14 cellular contexts compared by ENCODE assay signal in the genomic region with DNA sequence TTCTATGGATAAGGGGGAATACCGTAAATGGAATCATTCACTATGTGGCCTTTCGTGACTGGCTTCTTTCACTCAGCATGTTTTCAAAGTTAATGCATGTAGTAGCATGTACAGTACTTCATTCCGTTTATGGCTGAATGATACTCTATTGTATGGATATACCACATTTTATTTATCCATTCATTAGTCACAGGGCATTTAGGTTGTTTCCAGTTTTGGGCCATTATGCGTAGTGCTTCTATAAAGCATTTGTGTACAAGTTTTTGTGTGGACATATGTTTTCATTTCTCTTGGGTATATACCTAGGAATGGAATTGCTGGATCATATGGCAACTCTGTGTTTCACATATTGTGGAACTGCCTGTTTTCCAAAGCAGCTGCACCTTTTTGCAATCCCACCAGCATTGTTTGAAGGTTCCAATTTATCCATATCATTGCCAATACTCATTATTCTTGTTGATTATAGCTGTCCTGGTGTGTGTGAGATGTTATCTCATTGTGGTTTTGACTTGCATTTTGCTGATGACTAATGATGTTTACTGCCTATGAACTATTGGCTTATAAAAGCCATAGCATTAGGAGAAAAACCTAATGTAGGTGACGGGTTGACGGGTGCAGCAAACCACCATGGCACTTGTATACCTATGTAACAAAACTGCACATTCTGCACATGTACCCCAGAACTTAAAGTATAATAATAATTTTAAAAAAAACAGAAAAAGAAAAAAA. TPM values are rescaled to one million over a fixed set of nuclear protein-coding genes. Genes with fewer than 3 reads are reported as not detected.
DNase-seq lines count a peak whose midpoint lies in the region; ATAC-seq and TF ChIP-seq lines count a peak whose summit lies in the region.
"Had no signal": no experiment of that assay in that cellular context is flagged by ENCODE, and none has a peak within 500 bp of the region (broad histone marks: within the 10 kb centered on the region; RNA-seq: fewer than 3 reads in every experiment).

No MANE protein-coding gene starts in this region.

- peak; percentile 67 to 79 for ATAC-seq in activated T-cell treated with anti-CD3 and anti-CD28 coated beads, Interleukin-2, amount 50 U/mL, for 4 hours
- peak; percentile 90 for ATAC-seq in central memory CD8-positive, alpha-beta T cell (replicated peaks; ENCODE audit: extremely low read depth, poor library complexity, severe bottlenecking)
- ATAC-seq in stimulated activated effector memory CD8-positive, alpha-beta T cell treated with anti-CD3 and anti-CD28 coated beads, Interleukin-12 subunit alpha, Interleukin-12 subunit beta, amount 100 ng/mL, for 72 hours = peak; percentile 96
- ATAC-seq: GM23338, Panc1 had no signal

- peaks cover 7% of the 10 kb centered on the region for H3K36me3 Mint-ChIP-seq in activated T-cell treated with anti-CD3 and anti-CD28 coated beads, Interleukin-2, amount 50 U/mL, for 4 hours (ENCODE audit: insufficient read depth)
- peaks cover 8% of the 10 kb centered on the region for H3K36me3 Mint-ChIP-seq in central memory CD8-positive, alpha-beta T cell (ENCODE audit: insufficient read depth)
- peaks cover 13% of the 10 kb centered on the region for H3K36me3 Mint-ChIP-seq in stimulated activated effector memory CD8-positive, alpha-beta T cell treated with anti-CD3 and anti-CD28 coated beads, Interleukin-12 subunit alpha, Interleukin-12 subunit beta, amount 100 ng/mL, for 72 hours

- H3F3A ChIP-seq in SU-DHL-6 (ENCODE audit: insufficient read depth) = peaks cover 18% of the 10 kb centered on the region; the same call in 1 of the 2 replicates

- H3K79me2 ChIP-seq in SU-DHL-6 (ENCODE audit: insufficient read depth, low read length) = peaks cover 98% of the 10 kb centered on the region

- no peak overlapping the region for H3K4me3 Mint-ChIP-seq in activated T-cell treated with anti-CD3 and anti-CD28 coated beads, Interleukin-2, amount 50 U/mL, for 4 hours
- peak overlapping the region; percentile 58 for H3K4me3 Mint-ChIP-seq in central memory CD8-positive, alpha-beta T cell
- H3K4me3 Mint-ChIP-seq in stimulated activated effector memory CD8-positive, alpha-beta T cell treated with anti-CD3 and anti-CD28 coated beads, Interleukin-12 subunit alpha, Interleukin-12 subunit beta, amount 100 ng/mL, for 72 hours = peak overlapping the region; percentile 46
- H3K4me3 Mint-ChIP-seq: GM23338 had no signal

- no peak overlapping the region for H2AFZ ChIP-seq in SU-DHL-6 (ENCODE audit: low read depth, low read length, severe bottlenecking)
- H2AFZ ChIP-seq: GM23338 had no signal

- peaks cover 4% of the 10 kb centered on the region for H3K9me3 Mint-ChIP-seq in activated T-cell treated with anti-CD3 and anti-CD28 coated beads, Interleukin-2, amount 50 U/mL, for 4 hours
- no peaks in the 10 kb centered on the region for H3K9me3 Mint-ChIP-seq in central memory CD8-positive, alpha-beta T cell
- no peaks in the 10 kb centered on the region for H3K9me3 Mint-ChIP-seq in stimulated activated effector memory CD8-positive, alpha-beta T cell treated with anti-CD3 and anti-CD28 coated beads, Interleukin-12 subunit alpha, Interleukin-12 subunit beta, amount 100 ng/mL, for 72 hours
- H3K9me3 Mint-ChIP-seq: GM23338 had no signal

- H3K27ac ChIP-seq in SU-DHL-6 (ENCODE audit: low read depth, low read length) = peak overlapping the region; percentile 57; the same call in 1 of the 2 replicates
- no peak overlapping the region for H3K27ac ChIP-seq in suprapubic skin
- H3K27ac ChIP-seq: testis, VCaP had no signal

- DNase-seq in activated T-cell treated with anti-CD3 and anti-CD28 coated beads, Interleukin-2, amount 50 U/mL, for 4 hours = peak; percentile 16
- DNase-seq in activated T-cell treated with anti-CD3 and anti-CD28 coated beads, Interleukin-2, amount 50 U/mL, for 1 hour = no peak
- DNase-seq in central memory CD8-positive, alpha-beta T cell (ENCODE audit: low spot score in 2 of 2) = no peak
- no peak for DNase-seq in stimulated activated effector memory CD8-positive, alpha-beta T cell treated with anti-CD3 and anti-CD28 coated beads, Interleukin-12 subunit alpha, Interleukin-12 subunit beta, amount 100 ng/mL, for 72 hours (ENCODE audit: low spot score in 2 of 2)
- DNase-seq in COLO668 (lab: John Stamatoyannopoulos, UW; ENCODE audit: unreplicated experiment) = no peak
- no peak for DNase-seq in suprapubic skin (ENCODE audit: low spot score in 2 of 2)
- DNase-seq in DMS153 (lab: John Stamatoyannopoulos, UW) = no peak
- DNase-seq: hypothalamus, KBM-7, testis had no signal

- TF ChIP-seq POLR2A in suprapubic skin (IDR thresholded peaks at IDR 0.05) = no peak

- TF ChIP-seq EP300 in suprapubic skin (IDR thresholded peaks at IDR 0.05) = no peak

- H3K9me2 ChIP-seq in SU-DHL-6 (replicated peaks; ENCODE audit: insufficient read depth, low read length) = no peaks in the 10 kb centered on the region

- 76% methylated on average over 6 of the region's 6 CpGs for WGBS in suprapubic skin

- H3K9ac ChIP-seq in SU-DHL-6 (ENCODE audit: low read length) = no peak overlapping the region

- H3K9me3 ChIP-seq in SU-DHL-6 (ENCODE audit: insufficient read depth, low read length) (no peaks in the 10 kb centered on the region), suprapubic skin (no peaks in the 10 kb centered on the region)
- H3K9me3 ChIP-seq: testis had no signal

- no peaks in the 10 kb centered on the region for H4K20me1 ChIP-seq in SU-DHL-6 (ENCODE audit: low read depth, low read length)

- peaks cover 66% of the 10 kb centered on the region for H3K4me1 Mint-ChIP-seq in activated T-cell treated with anti-CD3 and anti-CD28 coated beads, Interleukin-2, amount 50 U/mL, for 4 hours (ENCODE audit: low read depth)
- peaks cover 61% of the 10 kb centered on the region for H3K4me1 Mint-ChIP-seq in central memory CD8-positive, alpha-beta T cell
- H3K4me1 Mint-ChIP-seq in stimulated activated effector memory CD8-positive, alpha-beta T cell treated with anti-CD3 and anti-CD28 coated beads, Interleukin-12 subunit alpha, Interleukin-12 subunit beta, amount 100 ng/mL, for 72 hours = peaks cover 51% of the 10 kb centered on the region

- peaks cover 10% of the 10 kb centered on the region for H3K4me1 ChIP-seq in suprapubic skin
- H3K4me1 ChIP-seq: testis had no signal

- H3K27ac Mint-ChIP-seq in central memory CD8-positive, alpha-beta T cell (ENCODE audit: low read depth) = peak overlapping the region; percentile 85
- H3K27ac Mint-ChIP-seq in stimulated activated effector memory CD8-positive, alpha-beta T cell treated with anti-CD3 and anti-CD28 coated beads, Interleukin-12 subunit alpha, Interleukin-12 subunit beta, amount 100 ng/mL, for 72 hours = no peak overlapping the region
- H3K27ac Mint-ChIP-seq: GM23338 had no signal

- no peak for TF ChIP-seq CTCF in SU-DHL-6 (IDR thresholded peaks at IDR 0.05; ENCODE audit: insufficient read depth, low read length, poor library complexity, severe bottlenecking)
- TF ChIP-seq CTCF in suprapubic skin (IDR thresholded peaks at IDR 0.05) = no peak

- H3K36me3 ChIP-seq in SU-DHL-6 (ENCODE audit: low read length) = peaks cover 10% of the 10 kb centered on the region; the same call in 1 of the 2 replicates
- no peaks in the 10 kb centered on the region for H3K36me3 ChIP-seq in suprapubic skin

- no peak overlapping the region for H3K4me3 ChIP-seq in SU-DHL-6 (ENCODE audit: insufficient read depth, low read length, poor library complexity, severe bottlenecking)
- H3K4me3 ChIP-seq in suprapubic skin = no peak overlapping the region
- H3K4me3 ChIP-seq: GM23338, testis had no signal

- no peaks in the 10 kb centered on the region for H3K27me3 Mint-ChIP-seq in activated T-cell treated with anti-CD3 and anti-CD28 coated beads, Interleukin-2, amount 50 U/mL, for 4 hours (ENCODE audit: low read depth)
- H3K27me3 Mint-ChIP-seq in central memory CD8-positive, alpha-beta T cell = no peaks in the 10 kb centered on the region

- H3K27me3 ChIP-seq in SU-DHL-6 (ENCODE audit: low read length) (no peaks in the 10 kb centered on the region), suprapubic skin (no peaks in the 10 kb centered on the region)
- H3K27me3 ChIP-seq: testis had no signal

- H3K4me2 ChIP-seq in SU-DHL-6 (ENCODE audit: low read depth, low read length, poor library complexity, severe bottlenecking) = peak overlapping the region; percentile 51
- H3K4me2 ChIP-seq: GM23338 had no signal

RNA-seq across cellular contexts. Expression of a gene that starts 45.5 kb away (rescaled TPM):
- total RNA-seq in activated T-cell treated with anti-CD3 and anti-CD28 coated beads, Interleukin-2, amount 50 U/mL, for 4 hours = 10 to 100 TPM; 33.5 to 54.6 (median 39.4) TPM
- total RNA-seq in suprapubic skin = 10 to 100 TPM; 41.0 to 79.6 (median 59.2) TPM
